Comparison of ENCODE assay signal across 8 cellular contexts in genomic region chr19:34359954-34360315, GRCh38. TPM values are rescaled to one million over a fixed set of nuclear protein-coding genes. Genes with fewer than 3 reads are reported as not detected.
A peak's percentile ranks its signal among the peaks of the same experiment; 100 is the strongest.
DNase-seq lines count a peak whose midpoint lies in the region; ATAC-seq and TF ChIP-seq lines count a peak whose summit lies in the region.

No MANE protein-coding gene starts in this region.

- H3K9me3 ChIP-seq in SJSA1 (replicated peaks) (no peaks in the 10 kb centered on the region), esophagus squamous epithelium (no peaks in the 10 kb centered on the region), sigmoid colon (no peaks in the 10 kb centered on the region)

- intact Hi-C loops in esophagus squamous epithelium (cut with DNase I) (loop anchor here (10.0 kb wide), 1 partner anchor 65 kb away; the partner anchor contains the start of gene UBA2), sigmoid colon (cut with DNase I) (no loop called here)

- H3K36me3 ChIP-seq in GM06990 (ENCODE audit: control insufficient read depth, insufficient read depth, low read length), result no peaks in the 10 kb centered on the region; the same call in 1 of the 2 replicates
- no peaks in the 10 kb centered on the region for H3K36me3 ChIP-seq in SJSA1
- peaks cover 0 to 12% (median 3%) of the 10 kb centered on the region in 3 donors for H3K36me3 ChIP-seq in esophagus squamous epithelium
- peaks cover 0 to 6% (median 0%) of the 10 kb centered on the region in 4 donors for H3K36me3 ChIP-seq in sigmoid colon

- H3K4me3 ChIP-seq in GM06990 (replicated peaks; ENCODE audit: low read depth, low read length) (peak overlapping the region; percentile 71), SJSA1 (peak overlapping the region; percentile 28), esophagus squamous epithelium (peak overlapping the region; percentile 23 to 66 (median 44)), sigmoid colon (peak overlapping the region in 3 of 4 donors; percentile 44 to 50 (median 50))

- DNase-seq in GM06990 (ENCODE audit: extremely low read depth, insufficient read length) (no peak), SJSA1 (ENCODE audit: low read depth in 1 of 2, low spot score in 2 of 2) (no peak), esophagus squamous epithelium (lab: John Stamatoyannopoulos, UW) (no peak), sigmoid colon (no peak), midbrain (lab: John Stamatoyannopoulos, UW) (no peak), HPDE6-E6E7 (ENCODE audit: extremely low spot score) (no peak)
- DNase-seq in activated effector memory CD4-positive, alpha-beta T cell treated with Interleukin-2 at 50 U/mL for 16 hours, result no peak

- TF ChIP-seq POLR2A in esophagus squamous epithelium (IDR thresholded peaks at IDR 0.05), result no peak
- TF ChIP-seq POLR2A in sigmoid colon (IDR thresholded peaks at IDR 0.05), result no peak

- 73 to 74% methylated on average over 5 to 7 of the region's 7 CpGs for WGBS in esophagus squamous epithelium, 2 donors
- WGBS in sigmoid colon, 2 donors, result 86 to 88% methylated on average over 7 of the region's 7 CpGs

- no peak overlapping the region for H3K27ac ChIP-seq in SJSA1
- peak overlapping the region; percentile 82 to 89 (median 88) for H3K27ac ChIP-seq in esophagus squamous epithelium
- H3K27ac ChIP-seq in sigmoid colon, result peak overlapping the region; percentile 81 to 85 (median 82)

- no peak for ATAC-seq in HG02852 (IDR thresholded peaks at IDR 0.05; ENCODE audit: unreplicated experiment)

- H3K27me3 ChIP-seq in GM06990 (replicated peaks; ENCODE audit: control insufficient read depth, insufficient read depth, low read length) (no peaks in the 10 kb centered on the region), SJSA1 (replicated peaks) (no peaks in the 10 kb centered on the region), esophagus squamous epithelium (no peaks in the 10 kb centered on the region), sigmoid colon (no peaks in the 10 kb centered on the region)

- TF ChIP-seq CTCF in GM06990 (IDR thresholded peaks at IDR 0.05; ENCODE audit: insufficient read depth, low read length, poor library complexity, severe bottlenecking) (no peak), esophagus squamous epithelium (IDR thresholded peaks at IDR 0.05) (no peak), sigmoid colon (IDR thresholded peaks at IDR 0.05) (no peak)

- TF ChIP-seq EP300 in sigmoid colon (IDR thresholded peaks at IDR 0.05), result no peak

- H3K4me1 ChIP-seq in SJSA1 (replicated peaks) (peaks cover 17% of the 10 kb centered on the region), esophagus squamous epithelium (peaks cover 7 to 37% (median 17%) of the 10 kb centered on the region in 3 donors), sigmoid colon (peaks cover 0 to 16% (median 11%) of the 10 kb centered on the region in 4 donors)

RNA-seq across cellular contexts. Expression of gene GPI, which starts 5.1 kb away (rescaled TPM):
- total RNA-seq in SJSA1 (2014; rRNA removed; shearing (Covaris generic)), result 64.0 and 88.8 TPM in 2 replicates
- 100 to 1,000 TPM in 3 of 4 donors, 10 to 100 TPM in 1; 99.9 to 336 (median 265) TPM for total RNA-seq in esophagus squamous epithelium
- 100 to 1,000 TPM; 117 to 209 (median 157) TPM for total RNA-seq in sigmoid colon
- polyA plus RNA-seq in sigmoid colon, result 100 to 1,000 TPM in 1 of 3 donors, 10 to 100 TPM in 2; 73.9 to 203 (median 89.7) TPM

RNA-seq across cellular contexts. Expression of gene PDCD2L, which starts 44.3 kb away (rescaled TPM):
- total RNA-seq in SJSA1 (2014; rRNA removed; shearing (Covaris generic)), result 19.9 and 31.1 TPM in 2 replicates
- total RNA-seq in esophagus squamous epithelium, result 10 to 100 TPM in 1 of 4 donors, 1 to 10 TPM in 3; 7.9 to 15.1 (median 9.1) TPM
- total RNA-seq in sigmoid colon, result 10 to 100 TPM in 3 of 4 donors, 1 to 10 TPM in 1; 8.0 to 14.8 (median 13.9) TPM
- 10 to 100 TPM in 1 of 3 donors, 1 to 10 TPM in 2; 6.0 to 12.1 (median 7.2) TPM for polyA plus RNA-seq in sigmoid colon
